ENCODE assay signal across 15 cellular contexts in the genomic region with DNA sequence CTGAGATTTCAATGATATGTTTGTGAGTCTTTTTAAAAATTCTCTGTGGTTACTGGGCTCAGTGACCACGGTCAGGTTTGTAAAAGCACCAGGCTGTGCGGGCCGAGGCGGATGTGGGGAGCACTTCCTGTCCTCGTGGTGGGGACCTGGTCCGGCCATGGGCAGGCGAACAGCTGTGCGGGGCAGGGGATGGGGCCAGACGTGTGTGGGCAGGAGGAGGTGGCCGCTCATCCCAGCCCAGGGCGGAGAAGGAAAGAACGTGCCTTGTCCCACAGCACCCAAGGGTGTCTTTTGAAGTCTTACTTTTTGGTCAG. TPM values are rescaled to one million over a fixed set of nuclear protein-coding genes. Genes with fewer than 3 reads are reported as not detected.
DNase-seq lines count a peak whose midpoint lies in the region; ATAC-seq and TF ChIP-seq lines count a peak whose summit lies in the region.
"Had no signal": no experiment of that assay in that cellular context is flagged by ENCODE, and none has a peak within 500 bp of the region (broad histone marks: within the 10 kb centered on the region; RNA-seq: fewer than 3 reads in every experiment).

No MANE protein-coding gene starts in this region.

- H3K4me3 ChIP-seq in heart left ventricle (no peak overlapping the region), breast epithelium (no peak overlapping the region)
- H3K4me3 ChIP-seq: cardiac muscle cell, ovary had no signal

- POLR2A ChIA-PET in activated B cell treated with CpG ODN at 0.5 μM for 24 hours (lab: Charles Lee), result interaction anchor here (1.2 kb wide), 1 partner anchor 23 kb away, joined by 5 read pairs; no protein-coding TSS in a partner anchor

- CTCF ChIA-PET in activated B cell treated with CpG ODN at 0.5 μM for 24 hours (lab: Charles Lee), result no interaction called here

- intact Hi-C loops in cardiac septum (cut with DNase I), result no loop called here
- intact Hi-C loops in heart left ventricle (cut with DNase I), result no loop called here
- intact Hi-C loops in activated B cell treated with CpG ODN at 0.5 μM for 24 hours (cut with micrococcal nuclease), result no loop called here
- intact Hi-C loops in breast epithelium (cut with DNase I; ENCODE audit: low total_unique reads), result no loop called here

- H3K9me3 ChIP-seq in heart left ventricle, result no peaks in the 10 kb centered on the region
- H3K9me3 ChIP-seq in breast epithelium, result no peaks in the 10 kb centered on the region
- H3K9me3 ChIP-seq: ovary had no signal

- ATAC-seq in heart left ventricle (no peak), HG03108 (IDR thresholded peaks at IDR 0.05; ENCODE audit: unreplicated experiment) (peak; percentile 45), activated B cell treated with CpG ODN at 0.5 μM for 24 hours (ENCODE audit: low read depth) (peak; percentile 14)
- ATAC-seq: activated CD8-positive, alpha-beta T cell treated with anti-CD3 and anti-CD28 coated beads for 36 hours had no signal

- TF ChIP-seq POLR2A in heart left ventricle (IDR thresholded peaks at IDR 0.05) (no peak), breast epithelium (IDR thresholded peaks at IDR 0.05) (no peak)

- no peaks in the 10 kb centered on the region for H3K9me3 Mint-ChIP-seq in activated B cell treated with CpG ODN at 0.5 μM for 24 hours
- H3K9me3 Mint-ChIP-seq in activated naive CD8-positive, alpha-beta T cell treated with anti-CD3 and anti-CD28 coated beads for 36 hours, result no peaks in the 10 kb centered on the region
- H3K9me3 Mint-ChIP-seq: activated CD8-positive, alpha-beta T cell treated with anti-CD3 and anti-CD28 coated beads for 36 hours; activated naive CD4-positive, alpha-beta T cell treated with anti-CD3 and anti-CD28 coated beads for 36 hours; T-helper 1 cell treated with Interleukin-12 subunit alpha and Interleukin-12 subunit beta and Interleukin-4 antibody, amounts not matched to agents 30 μg/mL and 1 μg/mL, for 36 hours; type B pancreatic cell had no signal

- peak; percentile 57 for DNase-seq in cardiac septum (ENCODE audit: low spot score)
- no peak for DNase-seq in heart left ventricle
- DNase-seq in activated B cell treated with CpG ODN at 0.5 μM for 24 hours, result no peak
- DNase-seq in breast epithelium (ENCODE audit: low spot score in 2 of 2), result no peak
- no peak for DNase-seq in activated CD8-positive, alpha-beta memory T cell treated with anti-CD3 and anti-CD28 coated beads, Interleukin-2, amount 50 U/mL, for 4 hours
- no peak for DNase-seq in AG08396 (ENCODE audit: low spot score)
- no peak for DNase-seq in activated naive CD8-positive, alpha-beta T cell treated with anti-CD3 and anti-CD28 coated beads for 36 hours
- DNase-seq: activated CD8-positive, alpha-beta T cell treated with anti-CD3 and anti-CD28 coated beads for 36 hours; activated naive CD4-positive, alpha-beta T cell treated with anti-CD3 and anti-CD28 coated beads for 36 hours; ovary had no signal

- H3K4me1 ChIP-seq in heart left ventricle (no peaks in the 10 kb centered on the region), breast epithelium (no peaks in the 10 kb centered on the region)

- H3K27me3 Mint-ChIP-seq in activated B cell treated with CpG ODN at 0.5 μM for 24 hours, result no peaks in the 10 kb centered on the region
- H3K27me3 Mint-ChIP-seq in activated naive CD8-positive, alpha-beta T cell treated with anti-CD3 and anti-CD28 coated beads for 36 hours, result no peaks in the 10 kb centered on the region

- H3K27ac ChIP-seq in heart left ventricle (no peak overlapping the region), breast epithelium (no peak overlapping the region)
- H3K27ac ChIP-seq: 22Rv1, cardiac muscle cell, ovary had no signal

- H3K27me3 ChIP-seq in heart left ventricle (peaks cover 0 to under 1% (median 0%) of the 10 kb centered on the region in 9 donors), breast epithelium (no peaks in the 10 kb centered on the region)
- H3K27me3 ChIP-seq: ovary had no signal

- no peak for TF ChIP-seq CTCF in heart left ventricle (IDR thresholded peaks at IDR 0.05)
- TF ChIP-seq CTCF in activated B cell treated with CpG ODN at 0.5 μM for 24 hours (IDR thresholded peaks at IDR 0.05), result no peak
- TF ChIP-seq CTCF in breast epithelium (IDR thresholded peaks at IDR 0.05), result no peak

- H3K36me3 ChIP-seq in heart left ventricle, result no peaks in the 10 kb centered on the region
- H3K36me3 ChIP-seq in breast epithelium, result no peaks in the 10 kb centered on the region
- H3K36me3 ChIP-seq: cardiac muscle cell, ovary had no signal

- 61 to 71% (median 63%) methylated on average over 12 of the region's 12 CpGs for WGBS in heart left ventricle, 4 donors

- H3K36me3 Mint-ChIP-seq in activated B cell treated with CpG ODN at 0.5 μM for 24 hours (ENCODE audit: low read depth), result no peaks in the 10 kb centered on the region
- no peaks in the 10 kb centered on the region for H3K36me3 Mint-ChIP-seq in activated naive CD8-positive, alpha-beta T cell treated with anti-CD3 and anti-CD28 coated beads for 36 hours
- H3K36me3 Mint-ChIP-seq: type B pancreatic cell had no signal

- H3K27ac Mint-ChIP-seq in activated B cell treated with CpG ODN at 0.5 μM for 24 hours, result peak overlapping the region; percentile 66
- H3K27ac Mint-ChIP-seq in activated naive CD8-positive, alpha-beta T cell treated with anti-CD3 and anti-CD28 coated beads for 36 hours, result no peak overlapping the region
- H3K27ac Mint-ChIP-seq: activated CD8-positive, alpha-beta T cell treated with anti-CD3 and anti-CD28 coated beads for 36 hours; activated naive CD4-positive, alpha-beta T cell treated with anti-CD3 and anti-CD28 coated beads for 36 hours; T-helper 1 cell treated with Interleukin-12 subunit alpha and Interleukin-12 subunit beta and Interleukin-4 antibody, amounts not matched to agents 30 μg/mL and 1 μg/mL, for 36 hours; type B pancreatic cell had no signal

- H3K4me3 Mint-ChIP-seq in activated B cell treated with CpG ODN at 0.5 μM for 24 hours, result peak overlapping the region; percentile 24
- H3K4me3 Mint-ChIP-seq in activated naive CD8-positive, alpha-beta T cell treated with anti-CD3 and anti-CD28 coated beads for 36 hours, result no peak overlapping the region
- H3K4me3 Mint-ChIP-seq: activated CD8-positive, alpha-beta T cell treated with anti-CD3 and anti-CD28 coated beads for 36 hours; activated naive CD4-positive, alpha-beta T cell treated with anti-CD3 and anti-CD28 coated beads for 36 hours; T-helper 1 cell treated with Interleukin-12 subunit alpha and Interleukin-12 subunit beta and Interleukin-4 antibody, amounts not matched to agents 30 μg/mL and 1 μg/mL, for 36 hours; type B pancreatic cell had no signal

- peaks cover 7% of the 10 kb centered on the region for H3K4me1 Mint-ChIP-seq in activated B cell treated with CpG ODN at 0.5 μM for 24 hours
- H3K4me1 Mint-ChIP-seq in activated naive CD8-positive, alpha-beta T cell treated with anti-CD3 and anti-CD28 coated beads for 36 hours, result no peaks in the 10 kb centered on the region

RNA-seq across cellular contexts. Expression of gene OXCT2, which starts 5.2 kb away (rescaled TPM):
- 1.3 TPM for total RNA-seq in cardiac septum
- total RNA-seq in heart left ventricle, result 1 to 10 TPM in 8 of 9 donors, under 1 TPM in 1; 0.75 to 7.5 (median 2.7) TPM
- 1 to 10 TPM; 1.3 to 5.0 TPM for polyA plus RNA-seq in heart left ventricle
- total RNA-seq in activated B cell treated with CpG ODN at 0.5 μM for 24 hours, result 1.2 TPM in 2 replicates
- total RNA-seq in breast epithelium, result under 1 TPM in 2 of 3 donors, not detected in 1; 0.32 to 0.66 TPM
- 1 to 10 TPM; 3.8 to 5.7 TPM for total RNA-seq in activated naive CD8-positive, alpha-beta T cell treated with anti-CD3 and anti-CD28 coated beads for 36 hours
- polyA plus RNA-seq: cardiac muscle cell had no signal

RNA-seq across cellular contexts. Expression of gene BMP8B, which starts 12.3 kb away (rescaled TPM):
- total RNA-seq in cardiac septum, result 0.62 TPM
- under 1 TPM; 0.19 to 0.68 (median 0.53) TPM for total RNA-seq in heart left ventricle
- under 1 TPM; 0.08 to 0.19 TPM for polyA plus RNA-seq in heart left ventricle
- 1.2 and 1.4 TPM in 2 replicates for total RNA-seq in activated B cell treated with CpG ODN at 0.5 μM for 24 hours
- 1 to 10 TPM in 1 of 3 donors, under 1 TPM in 2; 0.48 to 1.3 (median 0.59) TPM for total RNA-seq in breast epithelium
- under 1 TPM; 0.12 to 0.20 TPM for total RNA-seq in activated naive CD8-positive, alpha-beta T cell treated with anti-CD3 and anti-CD28 coated beads for 36 hours
- total RNA-seq: cardiac muscle cell had no signal

RNA-seq across cellular contexts. Expression of gene PPIE, which starts 37.7 kb away (rescaled TPM):
- total RNA-seq in cardiac septum (26.4 TPM), heart left ventricle (10 to 100 TPM; 22.2 to 33.3 (median 27.9) TPM), activated B cell treated with CpG ODN at 0.5 μM for 24 hours (64.9 and 68.5 TPM in 2 replicates), breast epithelium (10 to 100 TPM; 41.3 to 49.2 (median 45.9) TPM)
- polyA plus RNA-seq in heart left ventricle, result 10 to 100 TPM; 33.7 to 45.3 TPM
- 10 to 100 TPM; 66.9 to 68.0 TPM for total RNA-seq in activated naive CD8-positive, alpha-beta T cell treated with anti-CD3 and anti-CD28 coated beads for 36 hours

Comparison
In these comparisons a context has a peak if more than half of its experiments do, and no peak if none do; other contexts are left out.
1. ATAC-seq: peak in HG03108 (single experiment) and activated B cell treated with CpG ODN at 0.5 μM for 24 hours (single experiment); none in heart left ventricle (0 of 4).